Comparison of ENCODE assay signal across 8 cellular contexts in genomic region chr7:2063562-2064360, GRCh38.
A peak's percentile ranks its signal among the peaks of the same experiment; 100 is the strongest.
DNase-seq lines count a peak whose midpoint lies in the region; ATAC-seq and TF ChIP-seq lines count a peak whose summit lies in the region.
"Had no signal": no experiment of that assay in that cellular context is flagged by ENCODE, and none has a peak within 500 bp of the region (broad histone marks: within the 10 kb centered on the region; RNA-seq: fewer than 3 reads in every experiment).

No MANE protein-coding gene starts in this region.

- peak; percentile 47 for ATAC-seq in SK-N-SH treated with all-trans-retinoic acid at 6 μM for 48 hours

- H3K9me3 ChIP-seq in left ventricle myocardium inferior (replicated peaks) (peaks cover 10% of the 10 kb centered on the region), testis (no peaks in the 10 kb centered on the region)

- no peak for TF ChIP-seq POLR2A in testis (IDR thresholded peaks at IDR 0.05)
- TF ChIP-seq POLR2A in lower leg skin (IDR thresholded peaks at IDR 0.05), result no peak

- TF ChIP-seq CTCF in left ventricle myocardium inferior (IDR thresholded peaks at IDR 0.05; ENCODE audit: borderline replicate concordance), result peak; percentile 39
- TF ChIP-seq CTCF in testis (IDR thresholded peaks at IDR 0.05), result no peak
- TF ChIP-seq CTCF in lower leg skin (IDR thresholded peaks at IDR 0.05), result no peak

- H3K36me3 ChIP-seq in H7 (replicated peaks; ENCODE audit: control insufficient read depth, insufficient read depth, low read length) (peaks cover under 1% of the 10 kb centered on the region), left ventricle myocardium inferior (peaks cover 18% of the 10 kb centered on the region), testis (ENCODE audit: low read depth, missing control alignments) (no peaks in the 10 kb centered on the region)

- DNase-seq in H7, result peak; percentile 83
- DNase-seq in left ventricle myocardium inferior, result peak; percentile 50
- peak; percentile 26 for DNase-seq in testis
- no peak for DNase-seq in activated CD4-positive, alpha-beta T cell treated with anti-CD3 and anti-CD28 coated beads, Interleukin-2, amount 50 U/mL, for 1 hour
- no peak for DNase-seq in ureter (ENCODE audit: low spot score)
- no peak for DNase-seq in lower leg skin (ENCODE audit: low spot score in 2 of 2)
- DNase-seq: NK-92 treated with Interleukin-12 subunit alpha and Interleukin-12 subunit beta, amount 100 ng/mL, for 24 hours had no signal

- H3K27me3 ChIP-seq in H7 (ENCODE audit: control insufficient read depth, insufficient read depth, low read length) (no peaks in the 10 kb centered on the region), left ventricle myocardium inferior (ENCODE audit: low read depth) (no peaks in the 10 kb centered on the region), testis (no peaks in the 10 kb centered on the region)

- H3K4me1 ChIP-seq in left ventricle myocardium inferior (peaks cover 23% of the 10 kb centered on the region), testis (no peaks in the 10 kb centered on the region)

- H3K4me3 ChIP-seq in H7 (ENCODE audit: insufficient read depth, low read depth, low read length) (no peak overlapping the region), left ventricle myocardium inferior (no peak overlapping the region), testis (no peak overlapping the region), lower leg skin (ENCODE audit: low read depth, poor library complexity, severe bottlenecking) (no peak overlapping the region)

- WGBS in testis, 2 donors, result 60 to 72% methylated on average over 23 to 27 of the region's 27 CpGs
- WGBS in lower leg skin, 2 donors, result 53 to 56% methylated on average over 26 to 27 of the region's 27 CpGs

- H3K27ac ChIP-seq in left ventricle myocardium inferior (replicated peaks), result peak overlapping the region; percentile 57
- no peak overlapping the region for H3K27ac ChIP-seq in testis

- intact Hi-C loops in left ventricle myocardium inferior (cut with micrococcal nuclease) (no loop called here), testis (cut with DNase I; ENCODE audit: low total_unique reads) (no loop called here), lower leg skin (cut with DNase I; ENCODE audit: low total_unique reads) (no loop called here)

TF ChIP-seq in SK-N-SH treated with all-trans-retinoic acid at 6 μM for 48 hours, 23 proteins besides CTCF, POLR2A, EP300 and RAD21:
- TF ChIP-seq ZFP3 (CRISPR knock-in tag; IDR thresholded peaks at IDR 0.05) (no peak), ZC3H10 (CRISPR knock-in tag; IDR thresholded peaks at IDR 0.05) (no peak), POU6F1 (CRISPR knock-in tag; IDR thresholded peaks at IDR 0.05; ENCODE audit: borderline replicate concordance, low read depth) (no peak), ESRRG (CRISPR knock-in tag; IDR thresholded peaks at IDR 0.05) (no peak), TCF4 (CRISPR knock-in tag; IDR thresholded peaks at IDR 0.05; ENCODE audit: borderline replicate concordance) (no peak), GLIS3 (CRISPR knock-in tag; IDR thresholded peaks at IDR 0.05) (no peak), CSDC2 (CRISPR knock-in tag; IDR thresholded peaks at IDR 0.05) (no peak), ARNTL (CRISPR knock-in tag; IDR thresholded peaks at IDR 0.05; ENCODE audit: borderline replicate concordance, low read depth) (no peak), CREB5 (CRISPR knock-in tag; IDR thresholded peaks at IDR 0.05; ENCODE audit: low read depth) (no peak), ISL1 (CRISPR knock-in tag; IDR thresholded peaks at IDR 0.05) (no peak), CSRNP3 (CRISPR knock-in tag; IDR thresholded peaks at IDR 0.05) (no peak), PPARA (CRISPR knock-in tag; IDR thresholded peaks at IDR 0.05; ENCODE audit: borderline replicate concordance) (no peak), BACH2 (CRISPR knock-in tag; IDR thresholded peaks at IDR 0.05; ENCODE audit: borderline replicate concordance) (no peak), ZNF565 (CRISPR knock-in tag; conservative IDR thresholded peaks at IDR 0.05; ENCODE audit: low read depth) (no peak), SNAI2 (CRISPR knock-in tag; IDR thresholded peaks at IDR 0.05) (no peak), ZNF70 (CRISPR knock-in tag; IDR thresholded peaks at IDR 0.05) (no peak), RARB (CRISPR knock-in tag; IDR thresholded peaks at IDR 0.05) (no peak)

Comparison
In these comparisons a context has a peak if more than half of its experiments do, and no peak if none do; other contexts are left out.
1. DNase-seq: peak in H7 (single experiment), left ventricle myocardium inferior (single experiment) and testis (single experiment); none in activated CD4-positive, alpha-beta T cell treated with anti-CD3 and anti-CD28 coated beads, Interleukin-2, amount 50 U/mL, for 1 hour (single experiment), ureter (single experiment) and lower leg skin (0 of 2).